23 cellular contexts compared by ENCODE assay signal in the genomic region with DNA sequence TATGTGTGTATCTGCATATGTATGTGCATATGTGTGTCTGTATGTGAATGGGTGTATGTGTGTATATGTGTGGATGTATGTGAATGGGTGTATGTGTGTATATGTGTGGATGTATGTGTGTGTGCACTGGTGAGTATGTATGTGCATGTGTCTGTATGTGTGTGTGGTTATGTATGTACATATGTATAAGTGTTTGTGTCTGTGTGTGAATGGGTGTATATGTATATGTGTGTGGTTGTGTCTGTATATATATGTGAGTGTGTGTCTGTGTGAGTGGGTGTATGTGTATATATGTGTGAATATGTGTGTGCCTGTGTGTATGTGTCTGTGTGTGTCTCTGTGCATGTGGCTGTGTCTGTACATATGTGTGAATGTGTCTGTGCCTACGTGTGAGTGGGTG.
DNase-seq lines count a peak whose midpoint lies in the region; FAIRE-seq and TF ChIP-seq lines count a peak whose summit lies in the region.
"Had no signal": no experiment of that assay in that cellular context is flagged by ENCODE, and none has a peak within 500 bp of the region (broad histone marks: within the 10 kb centered on the region; RNA-seq: fewer than 3 reads in every experiment).

No MANE protein-coding gene starts in this region.

- H3K4me3 ChIP-seq in bronchial epithelial cell (ENCODE audit: low read depth, low read length) = no peak overlapping the region
- H3K4me3 ChIP-seq: BLaER1 had no signal

- peak; percentile 62 for FAIRE-seq in GM12891 (lab: Jason Lieb, UNC)
- peak; percentile 9 for FAIRE-seq in GM12892 (lab: Jason Lieb, UNC)
- peak; percentile 7 for FAIRE-seq in bronchial epithelial cell (lab: Jason Lieb, UNC)
- peak; percentile 98 for FAIRE-seq in urothelium cell line (lab: Jason Lieb, UNC)
- FAIRE-seq: A204.1, G401.6, GM19239 had no signal

- no peak for TF ChIP-seq POLR2A in GM12891 (IDR thresholded peaks at IDR 0.05; ENCODE audit: low read depth, low read length)
- TF ChIP-seq POLR2A in GM12892 (IDR thresholded peaks at IDR 0.05; ENCODE audit: low read depth, low read length) = no peak

- TF ChIP-seq CTCF in bronchial epithelial cell (IDR thresholded peaks at IDR 0.05; ENCODE audit: insufficient read depth, low read length, severe bottlenecking) = no peak

- no peaks in the 10 kb centered on the region for H3K27me3 ChIP-seq in bronchial epithelial cell (ENCODE audit: control insufficient read depth, insufficient read depth, low read length)
- H3K27me3 ChIP-seq: BE2C, BLaER1 had no signal

- H3K36me3 ChIP-seq in bronchial epithelial cell (ENCODE audit: control insufficient read depth, insufficient read depth, low read length) = no peaks in the 10 kb centered on the region
- H3K36me3 ChIP-seq: BE2C, BLaER1 had no signal

- DNase-seq in GM12891 (ENCODE audit: insufficient read length, low spot score) (no peak), GM12892 (ENCODE audit: insufficient read length) (no peak), bronchial epithelial cell (ENCODE audit: low read depth) (no peak), urothelium cell line (ENCODE audit: low spot score) (no peak), DMS53 (lab: John Stamatoyannopoulos, UW) (no peak), globus pallidus (ENCODE audit: low spot score) (no peak)
- DNase-seq in activated CD8-positive, alpha-beta memory T cell treated with anti-CD3 and anti-CD28 coated beads for 24 hours = no peak
- DNase-seq: 8988T; ACHN; BE2C; C1 segment of cervical spinal cord; CD4-positive, alpha-beta memory T cell; CD4-positive, CD25-positive, alpha-beta regulatory T cell; CD8-positive, alpha-beta memory T cell; COR-L47; DMS 273 treated with DMSO at 0.1 percent for 48 hours; DMS153; DMS79 treated with DMSO at 0.1 percent for 48 hours; GF-D8 had no signal

TF ChIP-seq in GM12891, 5 proteins besides CTCF, POLR2A, EP300 and RAD21:
- no peak for TF ChIP-seq SPI1 (IDR thresholded peaks at IDR 0.05; ENCODE audit: low read depth, low read length)
- TF ChIP-seq TAF1 (IDR thresholded peaks at IDR 0.05; ENCODE audit: low read depth, low read length) = no peak
- TF ChIP-seq PAX5 (IDR thresholded peaks at IDR 0.05; ENCODE audit: insufficient read depth, low read length, severe bottlenecking) = no peak
- TF ChIP-seq POLR2AphosphoS5 (IDR thresholded peaks at IDR 0.05; ENCODE audit: low read depth, low read length) = no peak
- TF ChIP-seq POU2F2 (IDR thresholded peaks at IDR 0.05; ENCODE audit: low read depth, low read length) = no peak
